In the genomic region with DNA sequence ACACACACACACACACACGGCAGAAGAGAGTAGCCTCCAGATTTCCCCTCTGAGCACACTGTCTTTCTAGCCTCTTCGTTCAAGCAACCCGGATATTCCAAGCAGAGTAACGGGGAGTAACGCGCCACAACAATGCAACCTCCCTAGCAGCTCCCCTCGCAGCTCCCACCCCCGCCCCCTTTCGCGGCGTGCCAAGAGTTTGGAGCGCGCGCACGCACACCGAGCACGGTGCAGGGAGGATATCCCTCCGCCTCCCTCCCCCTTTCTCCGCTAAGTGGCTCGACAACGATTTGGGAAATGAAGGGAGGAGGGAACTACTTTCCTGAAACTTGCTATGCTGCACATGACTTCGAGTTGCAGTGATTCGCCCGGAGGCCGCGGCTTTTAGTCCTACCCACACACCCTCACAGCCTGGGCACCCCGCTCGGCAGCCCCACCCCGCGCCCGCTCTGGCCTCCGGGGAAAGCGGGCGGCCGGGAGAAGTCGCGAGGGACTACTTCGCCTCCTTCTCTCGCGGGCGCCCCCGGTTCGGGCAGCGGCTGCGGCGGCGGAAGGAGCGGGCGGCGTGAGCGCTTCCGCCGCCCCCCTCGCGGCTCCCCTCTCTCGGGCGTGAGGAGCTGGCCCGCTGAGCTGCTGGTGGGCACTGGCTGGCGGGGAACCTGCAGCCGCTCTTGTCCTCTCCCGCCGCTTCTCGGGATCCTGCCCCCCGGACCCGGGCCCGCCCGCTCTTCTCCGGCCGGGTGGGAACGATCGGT, we compare ENCODE assay signal across 1 cellular context.
TF ChIP-seq lines count a peak whose summit lies in the region.

No MANE protein-coding gene starts in this region.

TF ChIP-seq in HepG2, 621 proteins besides CTCF, POLR2A, EP300 and RAD21 (continued from another document and continues in another):
- TF ChIP-seq ZNF576 (CRISPR knock-in tag; IDR thresholded peaks at IDR 0.05) (no peak), ZBTB43 (CRISPR knock-in tag; conservative IDR thresholded peaks at IDR 0.05) (peak; percentile 13; the same call in 1 of the 2 replicates), ELF4 (CRISPR knock-in tag; IDR thresholded peaks at IDR 0.05; ENCODE audit: borderline replicate concordance) (no peak), PLRG1 (conservative IDR thresholded peaks at IDR 0.05) (no peak), ZBTB4 (CRISPR knock-in tag; IDR thresholded peaks at IDR 0.05; ENCODE audit: borderline replicate concordance) (no peak), ATF7 (IDR thresholded peaks at IDR 0.05) (no peak), ATF7 (CRISPR knock-in tag; IDR thresholded peaks at IDR 0.05) (0 out of 2 replicates have a peak, but pooled peaks have one; percentile 29), MBD4 (IDR thresholded peaks at IDR 0.05; ENCODE audit: borderline replicate concordance, low read length) (no peak), ZNF878 (CRISPR knock-in tag; IDR thresholded peaks at IDR 0.05) (no peak), IKZF1 (IDR thresholded peaks at IDR 0.05) (no peak), ZMAT3 (CRISPR knock-in tag; conservative IDR thresholded peaks at IDR 0.05) (no peak), PHF20 (CRISPR knock-in tag; IDR thresholded peaks at IDR 0.05) (peak; percentile 14; the same call in 1 of the 2 replicates), ZNF619 (CRISPR knock-in tag; IDR thresholded peaks at IDR 0.05) (no peak), CEBPG (CRISPR knock-in tag; IDR thresholded peaks at IDR 0.05) (no peak), ZNF275 (CRISPR knock-in tag; IDR thresholded peaks at IDR 0.05; ENCODE audit: borderline replicate concordance) (no peak), ZFP36L2 (CRISPR knock-in tag; IDR thresholded peaks at IDR 0.05) (no peak), XRCC5 (optimal IDR thresholded peaks at IDR 0.05; ENCODE audit: low read length) (peak; percentile 45), HOXA3 (CRISPR knock-in tag; IDR thresholded peaks at IDR 0.05) (peak; percentile 51), STAT6 (CRISPR knock-in tag; IDR thresholded peaks at IDR 0.05; ENCODE audit: borderline replicate concordance) (no peak), FOXJ3 (CRISPR knock-in tag; IDR thresholded peaks at IDR 0.05; ENCODE audit: borderline replicate concordance) (no peak), NR2F6 (IDR thresholded peaks at IDR 0.05) (no peak; the same call in 1 of the 2 replicates), NR2F6 (CRISPR knock-in tag; IDR thresholded peaks at IDR 0.05) (no peak), ZZZ3 (CRISPR knock-in tag; IDR thresholded peaks at IDR 0.05; ENCODE audit: borderline replicate concordance) (peak; percentile 64; the same call in 1 of the 2 replicates), ZNF224 (CRISPR knock-in tag; IDR thresholded peaks at IDR 0.05) (no peak), ZNF678 (CRISPR knock-in tag; IDR thresholded peaks at IDR 0.05) (peak; percentile 65; the same call in 1 of the 2 replicates), ZNF207 (IDR thresholded peaks at IDR 0.05; ENCODE audit: borderline replicate concordance) (no peak), THAP11 (CRISPR knock-in tag; IDR thresholded peaks at IDR 0.05) (0 out of 2 replicates have a peak, but pooled peaks have one; percentile 38), ZNF24 (IDR thresholded peaks at IDR 0.05) (no peak), NFKB2 (CRISPR knock-in tag; IDR thresholded peaks at IDR 0.05; ENCODE audit: borderline replicate concordance) (peak; percentile 8; the same call in 1 of the 2 replicates), ZNF746 (CRISPR knock-in tag; IDR thresholded peaks at IDR 0.05) (peak; percentile 78; the same call in 1 of the 2 replicates), ZSCAN29 (CRISPR knock-in tag; conservative IDR thresholded peaks at IDR 0.05) (peak; percentile 68; the same call in 1 of the 2 replicates), KDM2A (CRISPR knock-in tag; IDR thresholded peaks at IDR 0.05; ENCODE audit: borderline replicate concordance, low read depth) (no peak), ONECUT2 (CRISPR knock-in tag; IDR thresholded peaks at IDR 0.05) (no peak), CBX1 (IDR thresholded peaks at IDR 0.05; ENCODE audit: low read depth) (no peak), RXRA (CRISPR knock-in tag; IDR thresholded peaks at IDR 0.05) (no peak), ZNF230 (CRISPR knock-in tag; IDR thresholded peaks at IDR 0.05) (0 out of 2 replicates have a peak, but pooled peaks have one; percentile 39), ZNF598 (CRISPR knock-in tag; IDR thresholded peaks at IDR 0.05; ENCODE audit: borderline replicate concordance) (no peak), ZKSCAN5 (CRISPR knock-in tag; IDR thresholded peaks at IDR 0.05) (no peak), ZNF326 (CRISPR knock-in tag; IDR thresholded peaks at IDR 0.05; ENCODE audit: borderline replicate concordance) (no peak), TMF1 (CRISPR knock-in tag; IDR thresholded peaks at IDR 0.05; ENCODE audit: low read depth) (no peak), MTA3 (CRISPR knock-in tag; IDR thresholded peaks at IDR 0.05) (no peak), CEBPB (IDR thresholded peaks at IDR 0.05; ENCODE audit: borderline replicate concordance, low read depth, low read length) (no peak), RFX5 (IDR thresholded peaks at IDR 0.05; ENCODE audit: low read depth, low read length) (no peak), DMAP1 (CRISPR knock-in tag; IDR thresholded peaks at IDR 0.05) (peak; percentile 85; the same call in 1 of the 2 replicates), IRX3 (CRISPR knock-in tag; IDR thresholded peaks at IDR 0.05; ENCODE audit: borderline replicate concordance, low read depth) (no peak), HNRNPLL (IDR thresholded peaks at IDR 0.05; ENCODE audit: low read depth, low read length, poor library complexity, severe bottlenecking) (peak; percentile 53), AHR (CRISPR knock-in tag; IDR thresholded peaks at IDR 0.05) (no peak), ZNF124 (CRISPR knock-in tag; IDR thresholded peaks at IDR 0.05) (no peak), ZNF850 (CRISPR knock-in tag; conservative IDR thresholded peaks at IDR 0.05) (no peak), ZNF232 (CRISPR knock-in tag; IDR thresholded peaks at IDR 0.05; ENCODE audit: borderline replicate concordance) (peak; percentile 15; the same call in 1 of the 2 replicates), ZNF570 (CRISPR knock-in tag; IDR thresholded peaks at IDR 0.05; ENCODE audit: borderline replicate concordance) (no peak)
- TF ChIP-seq, protein P1, sequence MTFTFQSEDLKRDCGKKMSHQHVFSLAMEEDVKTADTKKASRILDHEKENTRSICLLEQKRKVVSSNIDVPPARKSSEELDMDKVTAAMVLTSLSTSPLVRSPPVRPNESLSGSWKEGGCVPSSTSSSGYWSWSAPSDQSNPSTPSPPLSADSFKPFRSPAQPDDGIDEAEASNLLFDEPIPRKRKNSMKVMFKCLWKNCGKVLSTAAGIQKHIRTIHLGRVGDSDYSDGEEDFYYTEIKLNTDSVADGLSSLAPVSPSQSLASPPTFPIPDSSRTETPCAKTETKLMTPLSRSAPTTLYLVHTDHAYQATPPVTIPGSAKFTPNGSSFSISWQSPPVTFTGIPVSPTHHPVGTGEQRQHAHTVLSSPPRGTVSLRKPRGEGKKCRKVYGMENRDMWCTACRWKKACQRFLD (CRISPR knock-in tag; IDR thresholded peaks at IDR 0.05; ENCODE audit: borderline replicate concordance): no peak; the same call in 1 of the 2 replicates
- TF ChIP-seq, protein P2, sequence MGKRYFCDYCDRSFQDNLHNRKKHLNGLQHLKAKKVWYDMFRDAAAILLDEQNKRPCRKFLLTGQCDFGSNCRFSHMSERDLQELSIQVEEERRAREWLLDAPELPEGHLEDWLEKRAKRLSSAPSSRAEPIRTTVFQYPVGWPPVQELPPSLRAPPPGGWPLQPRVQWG (CRISPR knock-in tag; IDR thresholded peaks at IDR 0.05; ENCODE audit: borderline replicate concordance, low read depth): no peak
- TF ChIP-seq, protein P3, sequence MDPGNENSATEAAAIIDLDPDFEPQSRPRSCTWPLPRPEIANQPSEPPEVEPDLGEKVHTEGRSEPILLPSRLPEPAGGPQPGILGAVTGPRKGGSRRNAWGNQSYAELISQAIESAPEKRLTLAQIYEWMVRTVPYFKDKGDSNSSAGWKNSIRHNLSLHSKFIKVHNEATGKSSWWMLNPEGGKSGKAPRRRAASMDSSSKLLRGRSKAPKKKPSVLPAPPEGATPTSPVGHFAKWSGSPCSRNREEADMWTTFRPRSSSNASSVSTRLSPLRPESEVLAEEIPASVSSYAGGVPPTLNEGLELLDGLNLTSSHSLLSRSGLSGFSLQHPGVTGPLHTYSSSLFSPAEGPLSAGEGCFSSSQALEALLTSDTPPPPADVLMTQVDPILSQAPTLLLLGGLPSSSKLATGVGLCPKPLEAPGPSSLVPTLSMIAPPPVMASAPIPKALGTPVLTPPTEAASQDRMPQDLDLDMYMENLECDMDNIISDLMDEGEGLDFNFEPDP (CRISPR knock-in tag; conservative IDR thresholded peaks at IDR 0.05): no peak
- TF ChIP-seq, protein P4, sequence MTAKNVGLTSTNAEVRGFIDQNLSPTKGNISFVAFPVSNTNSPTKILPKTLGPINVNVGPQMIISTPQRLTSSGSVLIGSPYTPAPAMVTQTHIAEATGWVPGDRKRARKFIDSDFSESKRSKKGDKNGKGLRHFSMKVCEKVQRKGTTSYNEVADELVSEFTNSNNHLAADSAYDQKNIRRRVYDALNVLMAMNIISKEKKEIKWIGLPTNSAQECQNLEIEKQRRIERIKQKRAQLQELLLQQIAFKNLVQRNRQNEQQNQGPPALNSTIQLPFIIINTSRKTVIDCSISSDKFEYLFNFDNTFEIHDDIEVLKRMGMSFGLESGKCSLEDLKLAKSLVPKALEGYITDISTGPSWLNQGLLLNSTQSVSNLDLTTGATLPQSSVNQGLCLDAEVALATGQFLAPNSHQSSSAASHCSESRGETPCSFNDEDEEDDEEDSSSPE (CRISPR knock-in tag; IDR thresholded peaks at IDR 0.05): peak; percentile 69
- TF ChIP-seq, protein P5, sequence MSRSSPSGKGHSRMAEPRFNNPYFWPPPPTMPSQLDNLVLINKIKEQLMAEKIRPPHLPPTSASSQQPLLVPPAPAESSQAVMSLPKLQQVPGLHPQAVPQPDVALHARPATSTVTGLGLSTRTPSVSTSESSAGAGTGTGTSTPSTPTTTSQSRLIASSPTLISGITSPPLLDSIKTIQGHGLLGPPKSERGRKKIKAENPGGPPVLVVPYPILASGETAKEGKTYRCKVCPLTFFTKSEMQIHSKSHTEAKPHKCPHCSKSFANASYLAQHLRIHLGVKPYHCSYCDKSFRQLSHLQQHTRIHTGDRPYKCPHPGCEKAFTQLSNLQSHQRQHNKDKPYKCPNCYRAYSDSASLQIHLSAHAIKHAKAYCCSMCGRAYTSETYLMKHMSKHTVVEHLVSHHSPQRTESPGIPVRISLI (CRISPR knock-in tag; IDR thresholded peaks at IDR 0.05; ENCODE audit: borderline replicate concordance): peak; percentile 48; the same call in 1 of the 2 replicates
